8 cellular contexts compared by ENCODE assay signal in the genomic region with DNA sequence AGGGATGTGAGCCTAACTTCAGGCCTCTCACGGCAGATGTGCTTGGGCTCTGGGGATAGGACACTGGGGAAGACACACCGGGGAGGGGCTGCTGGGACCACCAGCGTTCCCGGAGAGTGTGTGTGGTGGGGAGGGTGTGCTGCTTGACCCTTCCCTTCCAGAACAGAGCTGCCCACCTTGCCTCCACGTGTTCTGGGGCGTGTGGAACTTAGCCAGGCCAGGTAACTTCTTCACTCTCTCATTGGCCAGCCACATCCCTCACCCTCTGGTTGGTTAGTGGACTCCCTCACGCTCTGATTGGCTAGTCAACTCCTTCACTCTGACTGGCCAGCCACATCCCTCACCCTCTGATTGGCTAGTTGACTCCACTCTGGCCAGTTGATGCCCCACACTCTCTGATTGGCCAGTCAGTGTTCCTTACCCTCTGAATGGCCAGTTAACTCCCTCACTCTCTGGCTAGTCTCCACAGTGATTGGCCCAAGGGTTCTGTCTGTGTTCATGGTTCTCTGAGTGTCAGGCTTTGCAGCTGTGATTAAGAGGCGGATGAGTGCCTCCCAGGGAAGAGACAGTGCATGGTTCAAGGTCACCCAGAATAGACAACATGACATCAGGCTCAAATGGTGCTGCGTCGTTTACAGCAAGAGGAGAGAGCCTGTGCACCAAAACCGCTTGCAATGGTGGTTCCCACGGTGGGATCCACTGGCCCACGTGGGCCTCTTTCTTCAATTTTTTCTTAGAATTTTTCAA. TPM values are rescaled to one million over a fixed set of nuclear protein-coding genes. Genes with fewer than 3 reads are reported as not detected.
DNase-seq lines count a peak whose midpoint lies in the region; ATAC-seq, FAIRE-seq and TF ChIP-seq lines count a peak whose summit lies in the region.
"Had no signal": no experiment of that assay in that cellular context is flagged by ENCODE, and none has a peak within 500 bp of the region (broad histone marks: within the 10 kb centered on the region; RNA-seq: fewer than 3 reads in every experiment).

No MANE protein-coding gene starts in this region.

- FAIRE-seq in GM12892 (lab: Jason Lieb, UNC) = peak; percentile 57

- DNase-seq in GM12892 (ENCODE audit: insufficient read length) (no peak), NCI-H1048 (lab: John Stamatoyannopoulos, UW) (peak; percentile 30), cerebellar cortex (ENCODE audit: low spot score) (peak; percentile 77), myocyte (ENCODE audit: low read depth) (peak; percentile 42), NCI-H2171 (lab: John Stamatoyannopoulos, UW) (no peak)
- no peak for DNase-seq in activated effector memory CD4-positive, alpha-beta T cell treated with anti-CD3 and anti-CD28 coated beads, Interleukin-2, amount 50 U/mL, for 16 hours
- DNase-seq: activated naive CD4-positive, alpha-beta T cell treated with anti-CD3 and anti-CD28 coated beads for 36 hours had no signal

- ATAC-seq in HG02870 (IDR thresholded peaks at IDR 0.05; ENCODE audit: unreplicated experiment) = no peak

- TF ChIP-seq POLR2A in GM12892 (IDR thresholded peaks at IDR 0.05; ENCODE audit: low read depth, low read length) = no peak

RNA-seq across cellular contexts. Expression of gene TMEM235, which starts 10.0 kb away (rescaled TPM):
- polyA plus RNA-seq in GM12892 (2012; ENCODE audit: missing spikeins) = not detected
- total RNA-seq in myocyte = not detected in 2 replicates
- polyA plus RNA-seq in myocyte (2012) = not detected
- total RNA-seq: activated naive CD4-positive, alpha-beta T cell treated with anti-CD3 and anti-CD28 coated beads for 36 hours had no signal

RNA-seq across cellular contexts. Expression of gene BIRC5, which starts 27.4 kb away (rescaled TPM):
- polyA plus RNA-seq in GM12892 (2012; ENCODE audit: missing spikeins) = 22.0 TPM
- 2.7 and 2.8 TPM in 2 replicates for total RNA-seq in myocyte
- 0.48 TPM for polyA plus RNA-seq in myocyte (2012)

RNA-seq across cellular contexts. Expression of gene AFMID, which starts 54.3 kb away (rescaled TPM):
- polyA plus RNA-seq in GM12892 (2012; ENCODE audit: missing spikeins) = 72.8 TPM
- total RNA-seq in myocyte = 23.3 and 23.9 TPM in 2 replicates
- polyA plus RNA-seq in myocyte (2012) = 39.1 TPM

RNA-seq across cellular contexts. Expression of gene TK1, which starts 54.6 kb away (rescaled TPM):
- 49.8 TPM for polyA plus RNA-seq in GM12892 (2012; ENCODE audit: missing spikeins)
- 3.6 and 4.5 TPM in 2 replicates for total RNA-seq in myocyte
- polyA plus RNA-seq in myocyte (2012) = 2.1 TPM

Comparison
In these comparisons a context has a peak if more than half of its experiments do, and no peak if none do; other contexts are left out.
1. DNase-seq: peak in NCI-H1048 (single experiment), cerebellar cortex (single experiment) and myocyte (single experiment); none in GM12892 (single experiment), activated effector memory CD4-positive, alpha-beta T cell treated with anti-CD3 and anti-CD28 coated beads, Interleukin-2, amount 50 U/mL, for 16 hours (single experiment) and NCI-H2171 (single experiment).